25 cellular contexts compared by ENCODE assay signal in genomic region chr1:109771712-109772657, GRCh38. TPM values are rescaled to one million over a fixed set of nuclear protein-coding genes. Genes with fewer than 3 reads are reported as not detected.
DNase-seq lines count a peak whose midpoint lies in the region; ATAC-seq and TF ChIP-seq lines count a peak whose summit lies in the region.
"Had no signal": no experiment of that assay in that cellular context is flagged by ENCODE, and none has a peak within 500 bp of the region (broad histone marks: within the 10 kb centered on the region; RNA-seq: fewer than 3 reads in every experiment).

No MANE protein-coding gene starts in this region.

- H3K27me3 Mint-ChIP-seq in WTC11 (ENCODE audit: low read depth) = peaks cover 7% of the 10 kb centered on the region

- peak overlapping the region; percentile 20 for H2AK5ac ChIP-seq in IMR-90 (ENCODE audit: low read depth, low read length)

- peak overlapping the region; percentile 41 for H4K91ac ChIP-seq in IMR-90 (ENCODE audit: insufficient read depth, low read depth, low read length)

- in situ Hi-C loops in IMR-90 (cut with MboI; ENCODE audit: low sequenced_read_pairs) = loop anchor here (5.0 kb wide), 2 partner anchors 130 to 225 kb away; partner anchors contain the start of gene GNAI3

- ATAC-seq in IMR-90 (ENCODE audit: low read depth) (no peak), WTC11 (no peak), left ventricle myocardium superior (no peak), HG02981 (IDR thresholded peaks at IDR 0.05; ENCODE audit: unreplicated experiment) (no peak)
- ATAC-seq: GM23338 had no signal

- H3K27me3 ChIP-seq in IMR-90 (ENCODE audit: control insufficient read depth, insufficient read depth, low read length) (no peaks in the 10 kb centered on the region), ovary (no peaks in the 10 kb centered on the region)

- CTCF ChIA-PET in IMR-90 (lab: Yijun Ruan, JAX) = interaction anchor here (1.1 to 4.5 kb wide), 5 partner anchors 126 to 217 kb away, joined by 3 to 63 read pairs (median 5); no protein-coding TSS in a partner anchor
- CTCF ChIA-PET in WTC11 (lab: Charles Lee) = interaction anchor here (1.4 to 17.4 kb wide), 4 partner anchors 54 to 210 kb away, joined by 3 to 341 read pairs (median 97); partner anchors contain the start of gene AHCYL1
- CTCF ChIA-PET in OCI-LY7 (lab: Charles Lee; ENCODE audit: unreplicated experiment) = interaction anchor here (1.2 kb wide), 1 partner anchor 135 kb away, joined by 7 read pairs; no protein-coding TSS in a partner anchor

- peak overlapping the region; percentile 20 for H3K14ac ChIP-seq in IMR-90 (replicated peaks; ENCODE audit: low read depth, low read length)

- no peaks in the 10 kb centered on the region for H3K36me3 Mint-ChIP-seq in WTC11
- H3K36me3 Mint-ChIP-seq: IgD-negative memory B cell had no signal

- no peak overlapping the region for H3K9ac ChIP-seq in IMR-90 (ENCODE audit: low read depth, low read length)

- no peaks in the 10 kb centered on the region for H3K36me3 ChIP-seq in IMR-90 (ENCODE audit: control insufficient read depth, insufficient read depth, low read length)
- H3K36me3 ChIP-seq in ovary = no peaks in the 10 kb centered on the region
- no peaks in the 10 kb centered on the region for H3K36me3 ChIP-seq in OCI-LY7 (ENCODE audit: insufficient read depth, low read length)

- peak overlapping the region; percentile 39 for H2AFZ ChIP-seq in IMR-90 (replicated peaks; ENCODE audit: low read length, poor library complexity)
- no peak overlapping the region for H2AFZ ChIP-seq in OCI-LY7 (ENCODE audit: low read length)
- H2AFZ ChIP-seq: GM23338 had no signal

- peak overlapping the region; percentile 82 for H2AK9ac ChIP-seq in IMR-90 (replicated peaks; ENCODE audit: low read depth, low read length, poor library complexity)

- no TSS peak for BruUV-seq in IMR-90 (replicated peaks; lab: Mats Ljungman, UMichigan)
- BruUV-seq in OCI-LY7 (replicated peaks; lab: Mats Ljungman, UMichigan) = no TSS peak

- no peaks in the 10 kb centered on the region for H3K79me2 ChIP-seq in OCI-LY7 (ENCODE audit: insufficient read depth, low read depth, low read length)

- H3K4me3 ChIP-seq in IMR-90 (ENCODE audit: insufficient read depth, low read depth, low read length) (no peak overlapping the region), ovary (no peak overlapping the region), OCI-LY7 (ENCODE audit: low read depth, low read length, poor library complexity, severe bottlenecking) (no peak overlapping the region)
- H3K4me3 ChIP-seq: GM23338, SK-N-MC had no signal

- no peak overlapping the region for H2BK5ac ChIP-seq in IMR-90 (ENCODE audit: low read depth, low read length, poor library complexity, severe bottlenecking)

- H3K56ac ChIP-seq in IMR-90 (ENCODE audit: extremely low read depth, insufficient read depth, low read length) = no peak overlapping the region

- peak overlapping the region; percentile 71 for H2BK120ac ChIP-seq in IMR-90 (ENCODE audit: low read depth, low read length)

- TF ChIP-seq EP300 in ovary (IDR thresholded peaks at IDR 0.05) = no peak

- no peaks in the 10 kb centered on the region for H3K9me3 Mint-ChIP-seq in WTC11
- H3K9me3 Mint-ChIP-seq: GM23338, IgD-negative memory B cell had no signal

- dilution Hi-C loops in IMR-90 (cut with HindIII; ENCODE audit: low sequenced_read_pairs, unreplicated experiment) = no loop called here

- H4K20me1 ChIP-seq in IMR-90 (ENCODE audit: insufficient read depth, low read length) (no peaks in the 10 kb centered on the region), OCI-LY7 (ENCODE audit: insufficient read depth, low read length) (no peaks in the 10 kb centered on the region)

- TF ChIP-seq CTCF in IMR-90 (conservative IDR thresholded peaks at IDR 0.05; ENCODE audit: low read depth, low read length) (no peak), WTC11 (IDR thresholded peaks at IDR 0.05) (no peak), ovary (IDR thresholded peaks at IDR 0.05) (no peak), OCI-LY7 (conservative IDR thresholded peaks at IDR 0.05; ENCODE audit: low read length) (no peak)

- POLR2A ChIA-PET in IMR-90 (lab: Charles Lee; ENCODE audit: unreplicated experiment) (no interaction called here), WTC11 (lab: Charles Lee) (no interaction called here), OCI-LY7 (lab: Charles Lee) (interaction anchor here (0.6 to 1.1 kb wide), 3 partner anchors 19 to 212 kb away, joined by 3 to 5 read pairs (median 3); no protein-coding TSS in a partner anchor)

- H3K4me1 ChIP-seq in IMR-90 (ENCODE audit: control insufficient read depth, insufficient read depth, low read length) (peaks cover 18% of the 10 kb centered on the region), ovary (ENCODE audit: insufficient read depth) (no peaks in the 10 kb centered on the region), OCI-LY7 (ENCODE audit: insufficient read depth, low read length, poor library complexity, severe bottlenecking) (no peaks in the 10 kb centered on the region)

- peak overlapping the region; percentile 17 for H3K4ac ChIP-seq in IMR-90 (ENCODE audit: low read depth, low read length)

- TF ChIP-seq POLR2A in IMR-90 (IDR thresholded peaks at IDR 0.05; ENCODE audit: low read depth, low read length) (no peak), ovary (IDR thresholded peaks at IDR 0.05) (no peak)

- no peaks in the 10 kb centered on the region for H3K9me2 ChIP-seq in OCI-LY7 (ENCODE audit: insufficient read depth, low read length)

- H3K9me3 ChIP-seq in IMR-90 (ENCODE audit: control insufficient read depth, insufficient read depth, low read length) = no peaks in the 10 kb centered on the region
- no peaks in the 10 kb centered on the region for H3K9me3 ChIP-seq in ovary
- no peaks in the 10 kb centered on the region for H3K9me3 ChIP-seq in OCI-LY7 (ENCODE audit: low read length)

- peak overlapping the region; percentile 18 to 80; a peak in 2 of 4 replicates for H4K8ac ChIP-seq in IMR-90 (ENCODE audit: low read depth in 2 of 2, low read length in 2 of 2)

- no peak for DNase-seq in IMR-90
- peak; percentile 6 for DNase-seq in WTC11 (ENCODE audit: low spot score)
- peak; percentile 16 for DNase-seq in left ventricle myocardium superior
- DNase-seq in ovary = peak in 4 of 5 donors; percentile 18 to 42 (median 24)
- DNase-seq in A172 (ENCODE audit: low spot score) = no peak
- DNase-seq in activated CD8-positive, alpha-beta memory T cell treated with anti-CD3 and anti-CD28 coated beads, Interleukin-2, amount 50 U/mL, for 48 hours = no peak
- DNase-seq in OCI-LY7 (ENCODE audit: low spot score) = no peak
- DNase-seq: activated CD4-positive, alpha-beta T cell treated with anti-CD3 and anti-CD28 coated beads for 1 hour; activated naive CD4-positive, alpha-beta T cell treated with Interleukin-2 at 50 U/mL for 16 hours; cortex of kidney; foreskin fibroblast; hippocampal formation; kidney glomerular epithelial cell; NCI-H1048; NCI-H2081 treated with DMSO at 0.1 percent for 48 hours; NCI-H524; stimulated activated CD4-positive, alpha-beta T cell treated with anti-CD3 and anti-CD28 coated beads, Interleukin-4, amount 100 ng/mL, for 4 hours; T-helper 9 cell had no signal

- peaks cover 2% of the 10 kb centered on the region for H3K4me1 Mint-ChIP-seq in WTC11
- H3K4me1 Mint-ChIP-seq: GM23338 had no signal

- H3K18ac ChIP-seq in IMR-90 (ENCODE audit: low read depth, low read length) = peak overlapping the region; percentile 27

- peak overlapping the region; percentile 72 for H2BK20ac ChIP-seq in IMR-90 (ENCODE audit: low read depth, low read length)

- no peaks in the 10 kb centered on the region for H3K79me1 ChIP-seq in IMR-90 (ENCODE audit: low read depth in 1 of 2, low read length in 2 of 2)

- intact Hi-C loops in IMR-90 (cut with micrococcal nuclease) (no loop called here), left ventricle myocardium superior (cut with micrococcal nuclease) (loop anchor here (5.0 kb wide), 2 partner anchors 130 to 225 kb away; partner anchors contain the start of gene GNAI3), ovary (cut with DNase I) (loop anchor here (2.0 to 10.0 kb wide), 7 partner anchors 129 to 333 kb away; partner anchors contain the start of genes GNAI3 (in 3 of the 4) and CSF1 (in 1 of the 4)), OCI-LY7 (cut with micrococcal nuclease; ENCODE audit: unreplicated experiment) (loop anchor here (5.0 kb wide), 1 partner anchor 130 kb away; no protein-coding TSS in a partner anchor)

- peak overlapping the region; percentile 16; the same call in 1 of the 2 replicates for H3K23ac ChIP-seq in IMR-90 (ENCODE audit: low read depth, low read length)

- H3K4me2 ChIP-seq in IMR-90 (ENCODE audit: low read depth, low read length) (no peak overlapping the region), OCI-LY7 (ENCODE audit: low read length) (no peak overlapping the region)
- H3K4me2 ChIP-seq: GM23338 had no signal

- no peak overlapping the region for H3K27ac Mint-ChIP-seq in WTC11
- H3K27ac Mint-ChIP-seq: GM23338 had no signal

- TF ChIP-seq RAD21 in IMR-90 (IDR thresholded peaks at IDR 0.05; ENCODE audit: low read length) = no peak

- H3K4me3 Mint-ChIP-seq in WTC11 = no peak overlapping the region
- H3K4me3 Mint-ChIP-seq: GM23338, IgD-negative memory B cell had no signal

- H3K9me1 ChIP-seq in IMR-90 (ENCODE audit: insufficient read depth, low read length) = peaks cover 16% of the 10 kb centered on the region; the same call in 1 of the 2 replicates

- peak overlapping the region; percentile 65; the same call in 2 of the 3 replicates for H2BK15ac ChIP-seq in IMR-90 (ENCODE audit: low read depth, low read length)

- peak overlapping the region; percentile 66 for H4K5ac ChIP-seq in IMR-90 (ENCODE audit: low read depth, low read length)

- 83% methylated on average over 1 of the region's 10 CpGs; no CpG with 5 or more reads in 1 of the 2 experiments for WGBS in IMR-90 (ENCODE audit: extremely low coverage in 2 of 2, insufficient read length in 1 of 2), 2 experiments
- 72 to 75% (median 75%) methylated on average over 10 of the region's 10 CpGs for WGBS in ovary, 3 donors

- H3K27ac ChIP-seq in IMR-90 (ENCODE audit: insufficient read depth, low read length) (no peak overlapping the region), ovary (peak overlapping the region in 1 of 2 donors; percentile 4), OCI-LY7 (ENCODE audit: low read depth, low read length, poor library complexity, severe bottlenecking) (no peak overlapping the region)
- H3K27ac ChIP-seq: SK-N-MC had no signal

RNA-seq across cellular contexts. Expression of gene EPS8L3, which starts 8.3 kb away (rescaled TPM):
- not detected in 2 replicates for total RNA-seq in IMR-90 (2012; rRNA removed)
- not detected in 2 replicates for polyA plus RNA-seq in IMR-90 (2012; rRNA removed)
- 0.11 TPM in 1 of 2 replicates, not detected in the other for polyA plus RNA-seq in IMR-90 (2012; cell fraction: cytosol; rRNA removed)
- not detected in 2 replicates for polyA plus RNA-seq in IMR-90 (2012; cell fraction: nucleus; rRNA removed; ENCODE audit: low replicate concordance)
- total RNA-seq in WTC11 (2021) = 0.17 to 0.41 TPM in 2 of 3 replicates, not detected in the other
- total RNA-seq in left ventricle myocardium superior = not detected
- total RNA-seq in ovary = 1 to 10 TPM in 1 of 7 donors, under 1 TPM in 5, not detected in 1; 0.23 to 1.9 (median 0.56) TPM
- polyA plus RNA-seq in ovary = under 1 TPM in 1 of 2 donors, not detected in 1; 0.05 TPM
- total RNA-seq in A172 (2014; rRNA removed; shearing (Covaris generic)) = not detected in 2 replicates
- not detected in 2 replicates for total RNA-seq in OCI-LY7 (2014; rRNA removed; shearing (Covaris generic))
- total RNA-seq in OCI-LY7 (2022) = not detected in 2 replicates
- total RNA-seq: Daoy, GM23338, osteocyte, skeletal muscle tissue had no signal
- polyA plus RNA-seq: GM23338, IgD-negative memory B cell had no signal

RNA-seq across cellular contexts. Expression of gene GSTM3, which starts 31.1 kb away (rescaled TPM):
- 101 and 131 TPM in 2 replicates for total RNA-seq in IMR-90 (2012; rRNA removed)
- polyA plus RNA-seq in IMR-90 (2012; rRNA removed) = 97.4 and 102 TPM in 2 replicates
- polyA plus RNA-seq in IMR-90 (2012; cell fraction: cytosol; rRNA removed) = 69.1 and 108 TPM in 2 replicates
- 19.5 and 60.7 TPM in 2 replicates for polyA plus RNA-seq in IMR-90 (2012; cell fraction: nucleus; rRNA removed; ENCODE audit: low replicate concordance)
- 2.2 to 3.5 TPM (median 3.3 TPM) in 3 replicates for total RNA-seq in WTC11 (2021)
- 113 TPM for total RNA-seq in left ventricle myocardium superior
- total RNA-seq in ovary = 100 to 1,000 TPM in 5 of 7 donors, 10 to 100 TPM in 2; 75.8 to 278 (median 135) TPM
- polyA plus RNA-seq in ovary = 100 to 1,000 TPM; 229 to 234 TPM
- 40.8 and 49.2 TPM in 2 replicates for total RNA-seq in A172 (2014; rRNA removed; shearing (Covaris generic))
- total RNA-seq in OCI-LY7 (2014; rRNA removed; shearing (Covaris generic)) = not detected in 2 replicates
- not detected in 2 replicates for total RNA-seq in OCI-LY7 (2022)

RNA-seq across cellular contexts. Expression of gene GSTM5, which starts 59.9 kb away (rescaled TPM):
- total RNA-seq in IMR-90 (2012; rRNA removed) = 0.28 and 0.36 TPM in 2 replicates
- 1.2 TPM in 2 replicates for polyA plus RNA-seq in IMR-90 (2012; rRNA removed)
- 0.36 and 0.85 TPM in 2 replicates for polyA plus RNA-seq in IMR-90 (2012; cell fraction: cytosol; rRNA removed)
- polyA plus RNA-seq in IMR-90 (2012; cell fraction: nucleus; rRNA removed; ENCODE audit: low replicate concordance) = 0.50 and 2.1 TPM in 2 replicates
- 0.09 to 0.16 TPM (median 0.11 TPM) in 3 replicates for total RNA-seq in WTC11 (2021)
- 2.6 TPM for total RNA-seq in left ventricle myocardium superior
- 100 to 1,000 TPM in 3 of 7 donors, 10 to 100 TPM in 4; 18.8 to 183 (median 95.8) TPM for total RNA-seq in ovary
- polyA plus RNA-seq in ovary = 100 to 1,000 TPM; 101 to 259 TPM
- 0.03 TPM in 1 of 2 replicates, not detected in the other for total RNA-seq in A172 (2014; rRNA removed; shearing (Covaris generic))
- not detected in 2 replicates for total RNA-seq in OCI-LY7 (2014; rRNA removed; shearing (Covaris generic))
- total RNA-seq in OCI-LY7 (2022) = not detected in 2 replicates
- total RNA-seq: Daoy, osteocyte had no signal
- polyA plus RNA-seq: IgD-negative memory B cell had no signal

Comparison
In these comparisons a context has a peak if more than half of its experiments do, and no peak if none do; other contexts are left out.
1. DNase-seq: peak in WTC11 (single experiment), left ventricle myocardium superior (single experiment) and ovary (4 of 5); none in IMR-90 (single experiment), A172 (single experiment), activated CD8-positive, alpha-beta memory T cell treated with anti-CD3 and anti-CD28 coated beads, Interleukin-2, amount 50 U/mL, for 48 hours (single experiment) and OCI-LY7 (single experiment).